ENCODE assay signal across 20 cellular contexts in genomic region chrX:121802881-121803412, GRCh38.
"Had no signal": no experiment of that assay in that cellular context is flagged by ENCODE, and none has a peak within 500 bp of the region (broad histone marks: within the 10 kb centered on the region; RNA-seq: fewer than 3 reads in every experiment).

No MANE protein-coding gene starts in this region.

- ATAC-seq: activated T-cell treated with anti-CD3 and anti-CD28 coated beads, Interleukin-2, amount 50 U/mL, for 72 hours; body of pancreas; esophagus mucosa; right lobe of liver had no signal

- H3K4me1 Mint-ChIP-seq: activated CD4-positive, alpha-beta T cell treated with anti-CD3 and anti-CD28 coated beads, Interleukin-2, amount 10 ng/mL, durations not matched to agents 7 days and 5 days; activated naive CD8-positive, alpha-beta T cell treated with anti-CD3 and anti-CD28 coated beads for 36 hours; mesothelial cell of epicardium; naive B cell; neural progenitor cell had no signal

- H3K27ac Mint-ChIP-seq: activated CD4-positive, alpha-beta T cell treated with anti-CD3 and anti-CD28 coated beads, Interleukin-2, amount 10 ng/mL, durations not matched to agents 7 days and 5 days; activated naive CD8-positive, alpha-beta T cell treated with anti-CD3 and anti-CD28 coated beads for 36 hours; activated T-cell treated with anti-CD3 and anti-CD28 coated beads, Interleukin-2, amount 50 U/mL, for 72 hours; mesothelial cell of epicardium; naive B cell; neural progenitor cell had no signal

- DNase-seq: activated CD4-positive, alpha-beta T cell treated with anti-CD3 and anti-CD28 coated beads, Interleukin-2, amount 10 ng/mL, durations not matched to agents 7 days and 5 days; activated CD8-positive, alpha-beta memory T cell treated with anti-CD3 and anti-CD28 coated beads, Interleukin-2, amount 50 U/mL, for 48 hours; activated gamma-delta T cell; activated naive CD8-positive, alpha-beta T cell treated with anti-CD3 and anti-CD28 coated beads for 36 hours; activated T-cell treated with anti-CD3 and anti-CD28 coated beads, Interleukin-2, amount 50 U/mL, for 72 hours; amygdala; body of pancreas; central memory CD4-positive, alpha-beta T cell; colonic mucosa; islet precursor cell; naive B cell; stimulated activated CD4-positive, alpha-beta T cell treated with anti-CD3 and anti-CD28 coated beads, Interleukin-4, amount 100 ng/mL, for 4 hours; stimulated activated CD8-positive, alpha-beta memory T cell treated with anti-CD3 and anti-CD28 coated beads, Interleukin-4, amount 100 ng/mL, for 48 hours; stimulated activated naive CD4-positive, alpha-beta T cell treated with Interleukin-2 at 50 U/mL for 16 hours; substantia nigra; transverse colon had no signal

- H3K9me3 Mint-ChIP-seq: activated CD4-positive, alpha-beta T cell treated with anti-CD3 and anti-CD28 coated beads, Interleukin-2, amount 10 ng/mL, durations not matched to agents 7 days and 5 days; activated naive CD8-positive, alpha-beta T cell treated with anti-CD3 and anti-CD28 coated beads for 36 hours had no signal

- H3K4me3 Mint-ChIP-seq: activated CD4-positive, alpha-beta T cell treated with anti-CD3 and anti-CD28 coated beads, Interleukin-2, amount 10 ng/mL, durations not matched to agents 7 days and 5 days; activated naive CD8-positive, alpha-beta T cell treated with anti-CD3 and anti-CD28 coated beads for 36 hours; activated T-cell treated with anti-CD3 and anti-CD28 coated beads, Interleukin-2, amount 50 U/mL, for 72 hours; mesothelial cell of epicardium; naive B cell; neural progenitor cell had no signal

- H3K36me3 Mint-ChIP-seq: activated naive CD8-positive, alpha-beta T cell treated with anti-CD3 and anti-CD28 coated beads for 36 hours; naive B cell; neural progenitor cell had no signal

- H3K27me3 Mint-ChIP-seq: activated CD4-positive, alpha-beta T cell treated with anti-CD3 and anti-CD28 coated beads, Interleukin-2, amount 10 ng/mL, durations not matched to agents 7 days and 5 days; activated naive CD8-positive, alpha-beta T cell treated with anti-CD3 and anti-CD28 coated beads for 36 hours; naive B cell had no signal
